8 cellular contexts compared by ENCODE assay signal in the genomic region with DNA sequence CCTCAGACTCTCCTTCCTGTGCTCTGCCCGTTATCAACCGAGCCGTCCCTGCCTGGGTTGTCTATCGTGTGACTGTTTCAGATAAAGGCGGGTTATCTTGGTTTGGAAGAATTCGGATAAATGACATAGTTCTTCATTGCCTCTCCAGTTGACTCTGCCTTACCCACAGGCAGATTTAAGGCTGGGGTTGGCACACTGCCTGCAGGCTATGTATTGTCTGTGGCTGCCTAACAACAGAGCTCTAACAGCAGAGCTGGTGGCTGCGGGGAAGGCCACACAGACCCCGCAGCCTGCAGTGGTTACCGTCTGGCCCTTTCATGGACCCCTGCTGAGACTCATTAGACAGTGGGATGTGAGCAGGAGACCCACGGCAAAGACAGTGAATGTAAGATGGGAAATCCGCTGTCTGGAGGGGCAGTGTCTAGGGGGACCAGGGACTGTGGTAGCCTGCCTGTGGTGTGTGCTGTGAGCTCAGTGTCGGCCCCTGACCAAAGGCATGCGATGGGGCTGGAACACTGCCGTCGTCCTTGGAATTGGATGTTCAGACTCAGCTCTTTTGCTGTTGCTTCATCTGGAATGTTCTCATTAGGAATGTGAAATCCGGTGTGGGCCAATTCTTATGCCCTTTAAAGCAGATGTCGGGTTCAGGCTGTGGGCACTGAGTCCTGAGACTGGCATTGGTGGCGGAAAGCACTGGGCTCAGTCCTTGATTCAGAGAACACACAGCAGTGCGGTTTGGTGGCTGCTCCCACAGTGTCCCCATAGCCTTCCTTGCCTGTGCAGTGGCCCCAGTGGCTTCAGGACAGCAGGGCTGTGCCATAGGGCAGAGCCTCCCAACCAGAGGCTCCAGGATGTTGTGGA. TPM values are rescaled to one million over a fixed set of nuclear protein-coding genes. Genes with fewer than 3 reads are reported as not detected.
A peak's percentile ranks its signal among the peaks of the same experiment; 100 is the strongest.
DNase-seq lines count a peak whose midpoint lies in the region; ATAC-seq and TF ChIP-seq lines count a peak whose summit lies in the region.

No MANE protein-coding gene starts in this region.

- H3K36me3 ChIP-seq in SJSA1 (no peaks in the 10 kb centered on the region), psoas muscle (ENCODE audit: insufficient read depth in 1 of 2, low read depth in 1 of 2) (no peaks in the 10 kb centered on the region)

- H3K9me3 ChIP-seq in SJSA1 (replicated peaks) (no peaks in the 10 kb centered on the region), psoas muscle (no peaks in the 10 kb centered on the region)

- WGBS in psoas muscle, 3 donors: 32 to 44% (median 33%) methylated on average over 19 of the region's 19 CpGs

- H3K4me1 ChIP-seq in SJSA1 (replicated peaks) (peaks cover 45% of the 10 kb centered on the region), psoas muscle (peaks cover 80% of the 10 kb centered on the region)

- H3K27me3 ChIP-seq in SJSA1 (replicated peaks) (no peaks in the 10 kb centered on the region), psoas muscle (ENCODE audit: insufficient read depth in 3 of 3, low read length in 2 of 3) (no peaks in the 10 kb centered on the region)

- ATAC-seq in psoas muscle (peak; percentile 80 to 91 (median 85)), HG03571 (IDR thresholded peaks at IDR 0.05; ENCODE audit: unreplicated experiment) (no peak), HG03457 (IDR thresholded peaks at IDR 0.05; ENCODE audit: unreplicated experiment) (no peak)

- H3K27ac ChIP-seq in SJSA1 (peak overlapping the region; percentile 88), psoas muscle (peak overlapping the region; percentile 80)

- no peak overlapping the region for H3K4me3 ChIP-seq in SJSA1
- peak overlapping the region; percentile 6 for H3K4me3 ChIP-seq in fibroblast of villous mesenchyme (ENCODE audit: low read depth, low read length)
- H3K4me3 ChIP-seq in psoas muscle: peak overlapping the region; percentile 36

- no peak for TF ChIP-seq CTCF in fibroblast of villous mesenchyme (IDR thresholded peaks at IDR 0.05; ENCODE audit: insufficient read depth, low read depth, low read length)
- TF ChIP-seq CTCF in psoas muscle (IDR thresholded peaks at IDR 0.05): no peak

- DNase-seq in COR-L47 (lab: John Stamatoyannopoulos, UW) (peak; percentile 57), SJSA1 (ENCODE audit: low read depth in 1 of 2, low spot score in 2 of 2) (peak; percentile 83 to 87), fibroblast of villous mesenchyme (ENCODE audit: low read depth) (peak; percentile 96), psoas muscle (peak; percentile 90), HT-29 (ENCODE audit: low spot score) (no peak), kidney glomerular epithelial cell (lab: John Stamatoyannopoulos, UW) (no peak)

- intact Hi-C loops in psoas muscle (cut with DNase I): loop anchor here in 1 of 2 donors (5.0 kb wide), 1 partner anchor 41 kb away; no protein-coding TSS in a partner anchor

RNA-seq across cellular contexts. Expression of a gene that starts 44.5 kb away (rescaled TPM):
- 3.6 and 6.1 TPM in 2 replicates for total RNA-seq in SJSA1 (2014; rRNA removed; shearing (Covaris generic))
- total RNA-seq in fibroblast of villous mesenchyme: 11.9 and 13.4 TPM in 2 replicates
- 10 to 100 TPM in 2 of 4 donors, 1 to 10 TPM in 2; 6.8 to 27.0 (median 12.9) TPM for total RNA-seq in psoas muscle
- 10 to 100 TPM in 1 of 3 donors, 1 to 10 TPM in 2; 4.6 to 15.6 (median 9.0) TPM for polyA plus RNA-seq in psoas muscle
- total RNA-seq in HT-29 (2014; rRNA removed; shearing (Covaris generic)): 0.05 and 0.16 TPM in 2 replicates

Comparison
In these comparisons a context has a peak if more than half of its experiments do, and no peak if none do; other contexts are left out.
1. DNase-seq: peak in COR-L47 (single experiment), SJSA1 (2 of 2), fibroblast of villous mesenchyme (single experiment) and psoas muscle (2 of 2); none in HT-29 (single experiment) and kidney glomerular epithelial cell (single experiment).
2. ATAC-seq: peak in psoas muscle (4 of 4); none in HG03571 (single experiment) and HG03457 (single experiment).